In the genomic region with DNA sequence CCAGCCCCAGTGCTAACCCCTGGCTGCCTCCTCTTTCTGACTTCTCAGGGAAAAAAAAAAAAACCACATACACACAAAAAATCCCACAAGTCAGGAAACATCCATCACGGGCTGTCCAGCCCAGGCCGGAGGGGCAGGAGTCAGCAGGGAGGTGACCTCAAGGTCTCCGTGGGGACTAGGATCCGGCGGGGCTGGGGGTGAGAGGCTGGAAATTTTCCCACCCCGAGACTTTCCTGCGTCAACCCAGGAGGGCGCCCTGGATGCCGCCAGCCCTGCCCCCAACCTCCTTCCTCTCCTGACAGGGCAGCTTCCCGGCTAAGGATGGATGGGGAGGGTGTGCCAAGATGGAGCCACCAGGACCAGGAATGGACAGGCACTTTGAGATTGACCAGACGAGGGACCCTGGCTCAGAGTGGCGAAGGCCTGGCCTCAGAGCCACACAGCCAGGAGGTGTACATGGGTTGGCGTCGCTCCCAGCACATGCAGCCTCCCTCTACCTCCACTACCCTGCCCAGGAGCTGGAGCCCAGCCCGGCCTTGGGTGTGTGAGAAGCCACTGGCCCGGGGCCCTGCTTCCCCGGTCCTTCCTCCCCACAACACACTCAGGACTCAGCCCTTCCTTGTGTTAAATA, we compare ENCODE assay signal across 1 cellular context.
TF ChIP-seq lines count a peak whose summit lies in the region.

No MANE protein-coding gene starts in this region.

TF ChIP-seq in endothelial cell of umbilical vein, 7 proteins besides CTCF, POLR2A, EP300 and RAD21:
- TF ChIP-seq JUN (IDR thresholded peaks at IDR 0.05; ENCODE audit: borderline replicate concordance, insufficient read depth, insufficient read length, low read depth) (no peak), MYC (IDR thresholded peaks at IDR 0.05; ENCODE audit: low read depth, low read length) (no peak), EZH2 (IDR thresholded peaks at IDR 0.05; ENCODE audit: borderline replicate concordance, low read depth, low read length, severe bottlenecking) (no peak), GATA2 (IDR thresholded peaks at IDR 0.05; ENCODE audit: insufficient read depth, insufficient read length, low read depth, low read length) (no peak), FOS (IDR thresholded peaks at IDR 0.05; ENCODE audit: borderline replicate concordance, insufficient read depth, low read length) (no peak), POLR2AphosphoS5 (IDR thresholded peaks at IDR 0.05; ENCODE audit: insufficient read depth, low read depth, low read length) (no peak)
- TF ChIP-seq, protein P1, sequence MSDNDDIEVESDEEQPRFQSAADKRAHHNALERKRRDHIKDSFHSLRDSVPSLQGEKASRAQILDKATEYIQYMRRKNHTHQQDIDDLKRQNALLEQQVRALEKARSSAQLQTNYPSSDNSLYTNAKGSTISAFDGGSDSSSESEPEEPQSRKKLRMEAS (IDR thresholded peaks at IDR 0.05; ENCODE audit: insufficient read depth, insufficient read length) = no peak
TF ChIP-seq in endothelial cell of umbilical vein: peak in this region for 0.
